ENCODE assay signal across 9 cellular contexts in the genomic region with DNA sequence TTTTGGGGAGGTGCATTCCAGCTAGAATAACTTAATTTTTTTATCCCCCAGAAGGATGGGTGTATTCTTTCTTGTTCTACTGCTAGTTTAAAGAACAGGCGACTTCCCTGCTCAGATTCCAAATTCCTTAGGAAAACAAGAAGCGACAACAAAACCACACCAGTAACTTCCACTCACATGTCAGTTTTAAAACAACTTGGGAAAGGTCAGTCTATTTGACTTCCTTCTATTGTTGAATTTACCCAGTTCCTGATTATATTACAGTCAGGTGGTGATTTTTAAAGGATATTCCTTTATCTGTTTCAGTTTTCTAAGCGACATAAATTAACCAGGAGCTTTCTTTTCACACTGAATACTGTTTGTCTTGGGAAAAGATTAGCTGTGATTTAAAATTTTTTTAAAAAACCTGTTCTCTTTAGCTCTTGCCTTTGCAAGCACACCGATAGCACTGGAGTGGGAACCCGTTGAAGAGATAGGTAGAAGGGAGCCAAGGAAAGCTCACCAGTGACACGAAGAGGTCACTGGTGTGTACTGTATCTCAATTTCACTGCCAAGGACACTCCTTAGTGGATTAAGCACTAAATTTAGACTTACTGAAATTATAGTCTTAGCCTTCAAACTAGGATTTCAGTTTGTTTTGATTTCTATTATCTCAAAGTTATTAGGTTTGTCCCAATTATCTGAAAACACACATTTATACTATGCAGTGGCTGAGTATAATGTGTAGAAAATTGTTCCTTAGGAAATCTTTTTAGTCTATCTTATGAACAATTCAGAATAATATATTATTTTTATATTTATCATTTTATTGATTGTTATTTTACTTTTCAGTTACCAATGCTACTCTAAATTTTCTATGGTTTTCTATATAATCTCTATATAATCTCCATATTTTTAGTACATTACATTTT. TPM values are rescaled to one million over a fixed set of nuclear protein-coding genes. Genes with fewer than 3 reads are reported as not detected.
A peak's percentile ranks its signal among the peaks of the same experiment; 100 is the strongest.
DNase-seq lines count a peak whose midpoint lies in the region; ATAC-seq lines count a peak whose summit lies in the region.
"Had no signal": no experiment of that assay in that cellular context is flagged by ENCODE, and none has a peak within 500 bp of the region (broad histone marks: within the 10 kb centered on the region; RNA-seq: fewer than 3 reads in every experiment).

No MANE protein-coding gene starts in this region.

- H3K27ac ChIP-seq in SJCRH30, result no peak overlapping the region

- no peaks in the 10 kb centered on the region for H3K4me1 Mint-ChIP-seq in naive B cell

- H3K4me1 ChIP-seq in SJCRH30, result peaks cover 20% of the 10 kb centered on the region

- no peaks in the 10 kb centered on the region for H3K9me3 Mint-ChIP-seq in naive B cell
- H3K9me3 Mint-ChIP-seq: IgD-negative memory B cell had no signal

- no peak overlapping the region for H3K4me3 Mint-ChIP-seq in naive B cell

- H3K36me3 ChIP-seq in SJCRH30, result no peaks in the 10 kb centered on the region

- H3K27me3 ChIP-seq in SJCRH30, result no peaks in the 10 kb centered on the region

- H3K4me3 ChIP-seq in SJCRH30, result no peak overlapping the region

- no peaks in the 10 kb centered on the region for H3K9me3 ChIP-seq in SJCRH30 (replicated peaks)

- no peak overlapping the region for H3K27ac Mint-ChIP-seq in naive B cell
- H3K27ac Mint-ChIP-seq: IgD-negative memory B cell had no signal

- H3K27me3 Mint-ChIP-seq in naive B cell, result peaks cover 0 to 10% (median 0%) of the 10 kb centered on the region in 3 donors
- H3K27me3 Mint-ChIP-seq: IgD-negative memory B cell had no signal

- peak; percentile 100 for ATAC-seq in GM18511 (IDR thresholded peaks at IDR 0.05; ENCODE audit: unreplicated experiment)
- ATAC-seq in HG02852 (IDR thresholded peaks at IDR 0.05; ENCODE audit: unreplicated experiment), result peak; percentile 99
- ATAC-seq in esophagus mucosa, result peak; percentile 98
- ATAC-seq in naive B cell (ENCODE audit: low read depth in 2 of 2), result peak; percentile 99 to 100

- peak; percentile 83 for DNase-seq in Ammon's horn (ENCODE audit: low spot score)
- DNase-seq in NCI-H1092 treated with DMSO at 0.1 percent for 48 hours (lab: John Stamatoyannopoulos, UW), result peak; percentile 74
- peak; percentile 74 to 88 for DNase-seq in SJCRH30
- DNase-seq in naive B cell, result peak; percentile 31
- no peak for DNase-seq in activated T-cell treated with anti-CD3 and anti-CD28 coated beads, Interleukin-2, amount 50 U/mL, for 48 hours

- no peaks in the 10 kb centered on the region for H3K36me3 Mint-ChIP-seq in naive B cell

RNA-seq across cellular contexts. Expression of a gene that starts 22.3 kb away (rescaled TPM):
- total RNA-seq in SJCRH30 (2014; rRNA removed; shearing (Covaris generic)), result 152 and 167 TPM in 2 replicates
- 86.2 TPM for total RNA-seq in esophagus mucosa
- 10 to 100 TPM in 1 of 6 donors, 1 to 10 TPM in 5; 4.8 to 11.9 (median 7.5) TPM for polyA plus RNA-seq in naive B cell (ENCODE audit: low read depth in 6 of 6)

Comparison
In these comparisons a context has a peak if more than half of its experiments do, and no peak if none do; other contexts are left out.
1. DNase-seq: peak in Ammon's horn (single experiment), NCI-H1092 treated with DMSO at 0.1 percent for 48 hours (single experiment), SJCRH30 (2 of 2) and naive B cell (single experiment); none in activated T-cell treated with anti-CD3 and anti-CD28 coated beads, Interleukin-2, amount 50 U/mL, for 48 hours (0 of 2).
2. Peak in every context shown above with its lines, with median percentiles within 50 percentile points of each other: ATAC-seq.